ENCODE assay signal across 15 cellular contexts in the genomic region with DNA sequence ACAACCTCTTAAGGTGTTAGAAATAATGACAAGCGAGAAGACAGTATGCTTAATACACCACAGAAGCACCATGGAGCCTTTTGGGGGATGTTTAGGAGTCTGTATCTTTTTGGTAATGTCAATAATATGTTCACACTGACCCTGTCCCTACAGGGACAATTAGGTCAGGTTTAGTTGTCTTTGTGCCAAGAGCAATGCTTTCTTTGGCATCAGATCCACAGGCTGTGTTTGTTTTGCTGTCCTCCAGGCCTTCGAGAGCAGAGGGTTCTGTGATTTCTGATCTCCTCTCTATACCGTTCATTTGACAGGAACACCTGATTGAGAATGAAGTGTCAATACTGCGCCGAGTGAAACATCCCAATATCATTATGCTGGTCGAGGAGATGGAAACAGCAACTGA.
A peak's percentile ranks its signal among the peaks of the same experiment; 100 is the strongest.
DNase-seq lines count a peak whose midpoint lies in the region; ATAC-seq and TF ChIP-seq lines count a peak whose summit lies in the region.
"Had no signal": no experiment of that assay in that cellular context is flagged by ENCODE, and none has a peak within 500 bp of the region (broad histone marks: within the 10 kb centered on the region; RNA-seq: fewer than 3 reads in every experiment).

No MANE protein-coding gene starts in this region.

- peak; percentile 84 for ATAC-seq in left ventricle myocardium superior
- no peak for ATAC-seq in GM19397 (IDR thresholded peaks at IDR 0.05; ENCODE audit: unreplicated experiment)
- ATAC-seq in HG02970 (IDR thresholded peaks at IDR 0.05; ENCODE audit: low FRiP score, unreplicated experiment), result no peak

- intact Hi-C loops in ascending aorta (cut with DNase I), result loop anchor here (10.0 kb wide), 1 partner anchor 1787 kb away; a partner anchor contains a TSS
- intact Hi-C loops in left ventricle myocardium superior (cut with micrococcal nuclease), result no loop called here

- no peaks in the 10 kb centered on the region for H3K27me3 ChIP-seq in ACC112 (ENCODE audit: insufficient read depth, low read length)
- no peaks in the 10 kb centered on the region for H3K27me3 ChIP-seq in ascending aorta
- H3K27me3 ChIP-seq: tibial nerve had no signal

- no peaks in the 10 kb centered on the region for H3K79me2 ChIP-seq in ACC112 (ENCODE audit: control insufficient read depth, insufficient read depth, low read length, unreplicated experiment)

- peaks cover 2% of the 10 kb centered on the region; the same call in 1 of the 2 replicates for H3K36me3 ChIP-seq in ACC112 (ENCODE audit: insufficient read depth, low read length)
- H3K36me3 ChIP-seq in ascending aorta, result no peaks in the 10 kb centered on the region

- no peaks in the 10 kb centered on the region for H3K9me3 ChIP-seq in ascending aorta
- H3K9me3 ChIP-seq: tibial nerve had no signal

- no peak for TF ChIP-seq CTCF in ascending aorta (IDR thresholded peaks at IDR 0.05)

- DNase-seq in LHCN-M2 (ENCODE audit: low read depth), result peak; percentile 52
- DNase-seq in ascending aorta (ENCODE audit: low spot score in 2 of 2), result no peak
- DNase-seq in left ventricle myocardium superior, result no peak
- DNase-seq in HT-29 (ENCODE audit: low spot score), result no peak
- no peak for DNase-seq in NCI-H1694 treated with DMSO at 0.1 percent for 48 hours (lab: John Stamatoyannopoulos, UW)
- DNase-seq: activated CD4-positive, CD25-positive, alpha-beta regulatory T cell treated with anti-CD3 and anti-CD28 coated beads, Interleukin-2, amount 50 U/mL, for 72 hours; activated naive CD8-positive, alpha-beta T cell treated with anti-CD3 and anti-CD28 coated beads, Interleukin-2, amount 10 ng/mL, durations not matched to agents 7 days and 5 days; CD4-positive, alpha-beta T cell; NCI-H2107; stimulated activated CD4-positive, alpha-beta T cell treated with anti-CD3 and anti-CD28 coated beads, Interleukin-1b, Interleukin-23, amount 100 ng/mL, for 48 hours; stimulated activated naive CD4-positive, alpha-beta T cell treated with Interleukin-2 at 50 U/mL for 16 hours had no signal

- H2AFZ ChIP-seq in ACC112 (ENCODE audit: low read length, unreplicated experiment), result peak overlapping the region; percentile 18

- H3K27ac ChIP-seq in ACC112 (ENCODE audit: low read depth, low read length) (peak overlapping the region; percentile 62), ascending aorta (peak overlapping the region; percentile 46 to 63)
- H3K27ac ChIP-seq: tibial nerve had no signal

- H3K4me1 ChIP-seq in ACC112 (ENCODE audit: control insufficient read depth, insufficient read depth, low read length, unreplicated experiment) (peaks cover 55% of the 10 kb centered on the region), ascending aorta (peaks cover 3 to 20% of the 10 kb centered on the region in 2 donors)

- H3K4me3 ChIP-seq in ACC112 (ENCODE audit: low read depth, low read length) (peak overlapping the region; percentile 18; the same call in 1 of the 2 replicates), ascending aorta (no peak overlapping the region)
- H3K4me3 ChIP-seq: tibial nerve had no signal
